In the genomic region with DNA sequence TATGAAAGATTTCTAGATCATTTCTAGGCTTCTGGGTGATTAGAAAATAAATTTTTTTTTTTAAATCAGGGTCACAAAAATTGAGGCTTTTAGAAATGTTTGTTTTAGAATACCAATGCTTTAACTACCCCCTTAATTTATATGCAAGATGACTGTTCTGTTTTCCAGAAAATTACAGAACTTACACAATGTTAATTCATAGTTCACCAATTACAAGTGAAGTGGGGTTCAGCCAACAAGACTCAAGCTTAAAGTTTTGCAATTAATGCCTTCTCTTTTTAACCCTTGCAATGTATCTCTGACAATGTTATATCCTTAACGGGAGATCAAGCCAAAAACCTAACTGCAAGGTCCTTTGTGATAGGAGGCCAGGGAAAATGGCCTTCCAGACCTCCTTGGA, we compare ENCODE assay signal across 2 cellular contexts.
TF ChIP-seq lines count a peak whose summit lies in the region.

No MANE protein-coding gene starts in this region.

TF ChIP-seq in SK-N-SH, 30 proteins besides CTCF, POLR2A, EP300 and RAD21:
- TF ChIP-seq REST (IDR thresholded peaks at IDR 0.05; ENCODE audit: low read depth, low read length) = no peak
TF ChIP-seq in SK-N-SH: peak in this region for 0.

TF ChIP-seq in SK-N-SH treated with all-trans-retinoic acid at 6 μM for 48 hours, 23 proteins besides CTCF, POLR2A, EP300 and RAD21 (continued from another document):
- TF ChIP-seq POU6F1 (CRISPR knock-in tag; IDR thresholded peaks at IDR 0.05; ENCODE audit: borderline replicate concordance, low read depth) = no peak
- no peak for TF ChIP-seq GLIS3 (CRISPR knock-in tag; IDR thresholded peaks at IDR 0.05)
- no peak for TF ChIP-seq ESRRG (CRISPR knock-in tag; IDR thresholded peaks at IDR 0.05)
- TF ChIP-seq, protein P1, sequence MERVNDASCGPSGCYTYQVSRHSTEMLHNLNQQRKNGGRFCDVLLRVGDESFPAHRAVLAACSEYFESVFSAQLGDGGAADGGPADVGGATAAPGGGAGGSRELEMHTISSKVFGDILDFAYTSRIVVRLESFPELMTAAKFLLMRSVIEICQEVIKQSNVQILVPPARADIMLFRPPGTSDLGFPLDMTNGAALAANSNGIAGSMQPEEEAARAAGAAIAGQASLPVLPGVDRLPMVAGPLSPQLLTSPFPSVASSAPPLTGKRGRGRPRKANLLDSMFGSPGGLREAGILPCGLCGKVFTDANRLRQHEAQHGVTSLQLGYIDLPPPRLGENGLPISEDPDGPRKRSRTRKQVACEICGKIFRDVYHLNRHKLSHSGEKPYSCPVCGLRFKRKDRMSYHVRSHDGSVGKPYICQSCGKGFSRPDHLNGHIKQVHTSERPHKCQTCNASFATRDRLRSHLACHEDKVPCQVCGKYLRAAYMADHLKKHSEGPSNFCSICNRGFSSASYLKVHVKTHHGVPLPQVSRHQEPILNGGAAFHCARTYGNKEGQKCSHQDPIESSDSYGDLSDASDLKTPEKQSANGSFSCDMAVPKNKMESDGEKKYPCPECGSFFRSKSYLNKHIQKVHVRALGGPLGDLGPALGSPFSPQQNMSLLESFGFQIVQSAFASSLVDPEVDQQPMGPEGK (CRISPR knock-in tag; IDR thresholded peaks at IDR 0.05; ENCODE audit: borderline replicate concordance) = no peak
- no peak for TF ChIP-seq RARB (CRISPR knock-in tag; IDR thresholded peaks at IDR 0.05)
- no peak for TF ChIP-seq BACH2 (CRISPR knock-in tag; IDR thresholded peaks at IDR 0.05; ENCODE audit: borderline replicate concordance)
